In the genomic region with DNA sequence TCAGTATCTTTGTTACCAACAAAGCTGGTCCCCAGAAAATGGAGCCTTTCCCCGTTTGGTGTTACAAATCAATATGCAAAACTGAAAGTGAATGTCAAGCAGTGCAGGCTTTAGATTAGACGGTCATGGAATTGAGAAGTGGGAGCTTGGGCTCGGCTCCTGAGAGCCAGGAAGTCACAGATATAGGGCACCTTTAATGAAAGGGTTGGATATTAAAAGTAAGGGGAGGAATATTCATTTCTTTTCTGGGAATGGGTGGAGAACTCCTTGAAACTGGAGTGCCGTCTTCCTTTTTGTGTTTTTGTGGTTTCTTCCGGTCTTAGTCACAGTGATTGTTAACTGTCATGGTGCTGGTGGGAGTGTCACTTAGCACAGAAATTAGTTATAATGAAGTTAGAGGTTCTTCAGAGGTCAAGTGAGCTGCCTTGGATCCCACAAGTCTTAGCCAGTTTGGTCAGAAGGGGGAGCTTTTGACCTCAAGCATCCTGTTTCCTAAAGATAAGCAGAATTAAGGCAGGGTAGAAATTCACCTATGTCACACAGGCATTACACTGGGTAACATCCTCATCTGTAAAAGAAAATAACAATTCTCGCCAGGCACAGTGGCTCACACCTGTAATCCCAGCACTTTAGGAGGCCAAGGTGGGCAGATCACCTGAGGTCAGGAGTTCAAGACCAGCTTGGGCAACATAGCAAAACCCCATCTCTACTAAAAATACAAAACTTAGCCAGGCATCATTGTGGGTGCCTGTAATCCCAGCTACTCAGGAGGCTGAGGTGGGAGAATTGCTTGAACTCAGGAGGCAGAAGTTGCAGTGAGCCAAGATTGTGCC, we compare ENCODE assay signal across 8 cellular contexts. TPM values are rescaled to one million over a fixed set of nuclear protein-coding genes. Genes with fewer than 3 reads are reported as not detected.
DNase-seq lines count a peak whose midpoint lies in the region; ATAC-seq and TF ChIP-seq lines count a peak whose summit lies in the region.

No MANE protein-coding gene starts in this region.

- H3K4me3 ChIP-seq in AG10803 (ENCODE audit: low read length) (peak overlapping the region; percentile 42), epithelial cell of esophagus (ENCODE audit: low read length) (no peak overlapping the region)

- ATAC-seq in GM19043 (IDR thresholded peaks at IDR 0.05; ENCODE audit: low read depth, unreplicated experiment), result peak; percentile 62
- ATAC-seq in activated CD4-positive, CD25-positive, alpha-beta regulatory T cell treated with anti-CD3 and anti-CD28 coated beads, Interleukin-2, amount 50 U/mL, for 24 hours, result peak; percentile 94
- ATAC-seq in GM21786 (IDR thresholded peaks at IDR 0.05; ENCODE audit: unreplicated experiment), result no peak

- DNase-seq in AG10803 (ENCODE audit: low read depth), result peak; percentile 59
- peak; percentile 40 for DNase-seq in HT-29 (ENCODE audit: low spot score)
- DNase-seq in epithelial cell of esophagus (ENCODE audit: low read depth), result peak; percentile 60
- no peak for DNase-seq in osteocyte (ENCODE audit: extremely low spot score, unreplicated experiment)
- no peak for DNase-seq in DMS 273 treated with DMSO at 0.1 percent for 48 hours (lab: John Stamatoyannopoulos, UW)

- no peaks in the 10 kb centered on the region for H3K36me3 Mint-ChIP-seq in osteocyte (ENCODE audit: unreplicated experiment)

- H3K4me1 Mint-ChIP-seq in osteocyte (ENCODE audit: unreplicated experiment), result peaks cover 16% of the 10 kb centered on the region

- H3K9me3 Mint-ChIP-seq in osteocyte (ENCODE audit: unreplicated experiment), result no peaks in the 10 kb centered on the region

- peak overlapping the region; percentile 75 for H3K27ac Mint-ChIP-seq in osteocyte (ENCODE audit: unreplicated experiment)

- peaks cover 8% of the 10 kb centered on the region for H3K27me3 Mint-ChIP-seq in osteocyte (ENCODE audit: unreplicated experiment)

- TF ChIP-seq CTCF in AG10803 (conservative IDR thresholded peaks at IDR 0.05; ENCODE audit: low read length) (peak; percentile 27; the same call in 1 of the 2 replicates), epithelial cell of esophagus (IDR thresholded peaks at IDR 0.05; ENCODE audit: insufficient read depth, low read depth, low read length, missing control alignments) (peak; percentile 8), osteocyte (IDR thresholded peaks at IDR 0.05) (no peak)

- no peak overlapping the region for H3K4me3 Mint-ChIP-seq in osteocyte (ENCODE audit: unreplicated experiment)

RNA-seq across cellular contexts. Expression of gene EIF1, which starts 9.6 kb away (rescaled TPM):
- 81.6 and 91.6 TPM in 2 replicates for total RNA-seq in HT-29 (2014; rRNA removed; shearing (Covaris generic))
- total RNA-seq in osteocyte, result 1,019 and 1,057 TPM in 2 replicates

RNA-seq across cellular contexts. Expression of gene GAST, which starts 33.0 kb away (rescaled TPM):
- not detected in 2 replicates for total RNA-seq in HT-29 (2014; rRNA removed; shearing (Covaris generic))
- not detected in 2 replicates for total RNA-seq in osteocyte

RNA-seq across cellular contexts. Expression of gene KRT17, which starts 54.7 kb away (rescaled TPM):
- total RNA-seq in HT-29 (2014; rRNA removed; shearing (Covaris generic)), result 286 and 297 TPM in 2 replicates
- 40.5 and 43.2 TPM in 2 replicates for total RNA-seq in osteocyte

RNA-seq across cellular contexts. Expression of gene HAP1, which starts 55.3 kb away (rescaled TPM):
- not detected in 2 replicates for total RNA-seq in HT-29 (2014; rRNA removed; shearing (Covaris generic))
- total RNA-seq in osteocyte, result 0.11 and 0.24 TPM in 2 replicates

Comparison
In these comparisons a context has a peak if more than half of its experiments do, and no peak if none do; other contexts are left out.
1. DNase-seq: peak in AG10803 (single experiment), HT-29 (single experiment) and epithelial cell of esophagus (single experiment); none in osteocyte (single experiment) and DMS 273 treated with DMSO at 0.1 percent for 48 hours (single experiment).
2. RNA of gene EIF1, which starts 9.6 kb away (total RNA-seq): 1,019 to 1,057 TPM in osteocyte; 81.6 to 91.6 TPM in HT-29; every median in the first group is over 10 times any median in the second.